In the genomic region with DNA sequence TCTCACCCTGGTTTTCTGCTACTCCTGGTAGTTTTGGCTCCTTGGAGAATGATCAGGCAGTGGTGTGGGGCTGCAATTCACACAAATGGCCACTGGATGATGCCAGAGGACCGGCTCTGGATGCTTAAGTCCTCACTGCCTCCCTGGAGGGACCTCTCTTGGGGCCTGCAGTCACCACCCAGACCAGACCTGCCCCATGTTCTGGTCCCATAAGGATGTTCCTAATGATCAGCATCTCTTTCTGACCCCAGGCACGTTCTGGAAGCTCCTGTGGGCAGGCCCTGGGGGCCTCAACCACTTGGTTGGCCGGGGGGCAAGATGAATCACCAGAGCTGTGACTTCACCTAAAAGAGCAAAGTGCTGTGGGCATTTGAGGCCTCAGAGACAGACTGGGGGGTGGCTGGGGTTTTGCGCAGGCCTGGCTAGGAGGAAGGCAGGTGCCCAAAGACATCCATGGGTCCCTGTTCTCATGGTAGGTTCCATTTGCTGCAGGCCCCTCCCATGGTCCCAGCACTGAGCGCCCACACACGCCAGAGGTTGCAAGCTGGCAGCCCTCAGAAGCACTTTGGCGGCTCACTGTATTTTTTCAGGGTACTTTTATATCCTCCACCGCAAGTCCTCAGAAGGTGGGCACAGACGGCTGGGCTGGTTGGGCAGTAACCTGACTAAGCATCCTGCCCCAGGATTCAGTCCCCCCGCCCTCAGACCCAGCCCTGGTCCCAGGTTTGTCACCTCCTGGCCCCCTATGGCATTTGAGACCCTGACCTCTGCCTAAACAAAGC, we compare ENCODE assay signal across 1 cellular context.
TF ChIP-seq lines count a peak whose summit lies in the region.

No MANE protein-coding gene starts in this region.

TF ChIP-seq in SK-N-SH treated with all-trans-retinoic acid at 6 μM for 48 hours, 23 proteins besides CTCF, POLR2A, EP300 and RAD21 (continued from another document):
- no peak for TF ChIP-seq ARNTL (CRISPR knock-in tag; IDR thresholded peaks at IDR 0.05; ENCODE audit: borderline replicate concordance, low read depth)
- TF ChIP-seq, protein P1, sequence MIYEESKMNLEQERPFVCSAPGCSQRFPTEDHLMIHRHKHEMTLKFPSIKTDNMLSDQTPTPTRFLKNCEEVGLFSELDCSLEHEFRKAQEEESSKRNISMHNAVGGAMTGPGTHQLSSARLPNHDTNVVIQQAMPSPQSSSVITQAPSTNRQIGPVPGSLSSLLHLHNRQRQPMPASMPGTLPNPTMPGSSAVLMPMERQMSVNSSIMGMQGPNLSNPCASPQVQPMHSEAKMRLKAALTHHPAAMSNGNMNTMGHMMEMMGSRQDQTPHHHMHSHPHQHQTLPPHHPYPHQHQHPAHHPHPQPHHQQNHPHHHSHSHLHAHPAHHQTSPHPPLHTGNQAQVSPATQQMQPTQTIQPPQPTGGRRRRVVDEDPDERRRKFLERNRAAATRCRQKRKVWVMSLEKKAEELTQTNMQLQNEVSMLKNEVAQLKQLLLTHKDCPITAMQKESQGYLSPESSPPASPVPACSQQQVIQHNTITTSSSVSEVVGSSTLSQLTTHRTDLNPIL (CRISPR knock-in tag; IDR thresholded peaks at IDR 0.05; ENCODE audit: low read depth), result no peak
- TF ChIP-seq GLIS3 (CRISPR knock-in tag; IDR thresholded peaks at IDR 0.05), result no peak
- TF ChIP-seq ZFP30 (CRISPR knock-in tag; IDR thresholded peaks at IDR 0.05), result no peak
- TF ChIP-seq TOX (CRISPR knock-in tag; IDR thresholded peaks at IDR 0.05; ENCODE audit: borderline replicate concordance), result no peak
- TF ChIP-seq CSDC2 (CRISPR knock-in tag; IDR thresholded peaks at IDR 0.05), result no peak
- TF ChIP-seq SNAI2 (CRISPR knock-in tag; IDR thresholded peaks at IDR 0.05), result no peak
- TF ChIP-seq, protein P2, sequence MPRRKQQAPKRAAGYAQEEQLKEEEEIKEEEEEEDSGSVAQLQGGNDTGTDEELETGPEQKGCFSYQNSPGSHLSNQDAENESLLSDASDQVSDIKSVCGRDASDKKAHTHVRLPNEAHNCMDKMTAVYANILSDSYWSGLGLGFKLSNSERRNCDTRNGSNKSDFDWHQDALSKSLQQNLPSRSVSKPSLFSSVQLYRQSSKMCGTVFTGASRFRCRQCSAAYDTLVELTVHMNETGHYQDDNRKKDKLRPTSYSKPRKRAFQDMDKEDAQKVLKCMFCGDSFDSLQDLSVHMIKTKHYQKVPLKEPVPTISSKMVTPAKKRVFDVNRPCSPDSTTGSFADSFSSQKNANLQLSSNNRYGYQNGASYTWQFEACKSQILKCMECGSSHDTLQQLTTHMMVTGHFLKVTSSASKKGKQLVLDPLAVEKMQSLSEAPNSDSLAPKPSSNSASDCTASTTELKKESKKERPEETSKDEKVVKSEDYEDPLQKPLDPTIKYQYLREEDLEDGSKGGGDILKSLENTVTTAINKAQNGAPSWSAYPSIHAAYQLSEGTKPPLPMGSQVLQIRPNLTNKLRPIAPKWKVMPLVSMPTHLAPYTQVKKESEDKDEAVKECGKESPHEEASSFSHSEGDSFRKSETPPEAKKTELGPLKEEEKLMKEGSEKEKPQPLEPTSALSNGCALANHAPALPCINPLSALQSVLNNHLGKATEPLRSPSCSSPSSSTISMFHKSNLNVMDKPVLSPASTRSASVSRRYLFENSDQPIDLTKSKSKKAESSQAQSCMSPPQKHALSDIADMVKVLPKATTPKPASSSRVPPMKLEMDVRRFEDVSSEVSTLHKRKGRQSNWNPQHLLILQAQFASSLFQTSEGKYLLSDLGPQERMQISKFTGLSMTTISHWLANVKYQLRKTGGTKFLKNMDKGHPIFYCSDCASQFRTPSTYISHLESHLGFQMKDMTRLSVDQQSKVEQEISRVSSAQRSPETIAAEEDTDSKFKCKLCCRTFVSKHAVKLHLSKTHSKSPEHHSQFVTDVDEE (CRISPR knock-in tag; IDR thresholded peaks at IDR 0.05), result no peak
- no peak for TF ChIP-seq ESRRG (CRISPR knock-in tag; IDR thresholded peaks at IDR 0.05)
- TF ChIP-seq BACH2 (CRISPR knock-in tag; IDR thresholded peaks at IDR 0.05; ENCODE audit: borderline replicate concordance), result no peak
